ENCODE assay signal across 11 cellular contexts in the genomic region with DNA sequence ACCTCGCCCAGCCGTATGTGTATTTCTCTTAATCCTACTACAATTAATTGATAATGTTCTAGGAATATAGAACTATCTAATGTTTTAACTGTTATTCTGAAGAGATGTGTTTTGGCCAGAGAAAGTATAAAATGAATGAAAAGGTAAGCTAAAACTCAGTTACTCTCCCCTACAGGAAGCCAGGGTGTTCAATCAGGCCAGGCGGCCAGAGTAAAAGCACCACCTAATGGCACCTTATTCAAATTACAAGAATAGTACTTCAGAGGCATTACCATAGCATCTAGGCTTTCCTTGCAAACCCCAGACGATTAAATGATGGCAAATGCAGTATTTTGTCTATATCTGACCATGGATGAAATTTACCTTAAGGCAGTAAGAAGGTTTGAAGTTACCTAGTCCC. TPM values are rescaled to one million over a fixed set of nuclear protein-coding genes. Genes with fewer than 3 reads are reported as not detected.
DNase-seq lines count a peak whose midpoint lies in the region; ATAC-seq and TF ChIP-seq lines count a peak whose summit lies in the region.
"Had no signal": no experiment of that assay in that cellular context is flagged by ENCODE, and none has a peak within 500 bp of the region (broad histone marks: within the 10 kb centered on the region; RNA-seq: fewer than 3 reads in every experiment).

No MANE protein-coding gene starts in this region.

- H3K36me3 ChIP-seq in Karpas-422 (ENCODE audit: insufficient read depth, low read length) (no peaks in the 10 kb centered on the region), mucosa of descending colon (ENCODE audit: low read depth) (no peaks in the 10 kb centered on the region), gastrocnemius medialis (no peaks in the 10 kb centered on the region)
- H3K36me3 ChIP-seq: gastroesophageal sphincter had no signal

- H3K27me3 Mint-ChIP-seq in activated CD4-positive, alpha-beta memory T cell treated with anti-CD3 and anti-CD28 coated beads, Interleukin-2, amount 10 ng/mL, durations not matched to agents 7 days and 5 days, result peaks cover 32% of the 10 kb centered on the region
- peaks cover 21% of the 10 kb centered on the region for H3K27me3 Mint-ChIP-seq in activated CD8-positive, alpha-beta memory T cell treated with anti-CD3 and anti-CD28 coated beads, Interleukin-2, amount 10 ng/mL, durations not matched to agents 7 days and 5 days
- H3K27me3 Mint-ChIP-seq: natural killer cell treated with Interleukin-12 subunit alpha and Interleukin-12 subunit beta and Interleukin-15 and Interleukin-18, amount 100 ng/mL, for 72 hours had no signal

- no peaks in the 10 kb centered on the region for H4K20me1 ChIP-seq in Karpas-422 (ENCODE audit: insufficient read depth, low read depth, low read length)

- DNase-seq in NK-92 treated with Interleukin-12 subunit alpha and Interleukin-12 subunit beta, amount 100 ng/mL, for 24 hours (lab: John Stamatoyannopoulos, UW), result peak; percentile 18
- DNase-seq in NK-92 (lab: John Stamatoyannopoulos, UW; ENCODE audit: unreplicated experiment) (no peak), Karpas-422 (peak; percentile 80), mucosa of descending colon (no peak), AG08396 (ENCODE audit: low spot score) (no peak), gastrocnemius medialis (no peak)
- DNase-seq in activated CD4-positive, alpha-beta memory T cell treated with anti-CD3 and anti-CD28 coated beads, Interleukin-2, amount 10 ng/mL, durations not matched to agents 7 days and 5 days, result peak; percentile 37
- no peak for DNase-seq in activated CD8-positive, alpha-beta memory T cell treated with anti-CD3 and anti-CD28 coated beads, Interleukin-2, amount 10 ng/mL, durations not matched to agents 7 days and 5 days

- H3K4me2 ChIP-seq in Karpas-422 (ENCODE audit: low read depth, low read length, poor library complexity, severe bottlenecking), result no peak overlapping the region

- H3K27me3 ChIP-seq in Karpas-422 (ENCODE audit: low read length), result no peaks in the 10 kb centered on the region
- no peaks in the 10 kb centered on the region for H3K27me3 ChIP-seq in gastrocnemius medialis
- H3K27me3 ChIP-seq: gastroesophageal sphincter had no signal

- TF ChIP-seq CTCF in mucosa of descending colon (IDR thresholded peaks at IDR 0.05) (no peak), gastrocnemius medialis (IDR thresholded peaks at IDR 0.05 in 4 of 5, conservative IDR thresholded peaks at IDR 0.05 in 1 of 5) (no peak)

- H3K4me3 Mint-ChIP-seq in activated CD4-positive, alpha-beta memory T cell treated with anti-CD3 and anti-CD28 coated beads, Interleukin-2, amount 10 ng/mL, durations not matched to agents 7 days and 5 days, result no peak overlapping the region
- H3K4me3 Mint-ChIP-seq in activated CD8-positive, alpha-beta memory T cell treated with anti-CD3 and anti-CD28 coated beads, Interleukin-2, amount 10 ng/mL, durations not matched to agents 7 days and 5 days, result no peak overlapping the region
- H3K4me3 Mint-ChIP-seq: natural killer cell treated with Interleukin-12 subunit alpha and Interleukin-12 subunit beta and Interleukin-15 and Interleukin-18, amount 100 ng/mL, for 72 hours; T-helper 1 cell treated with Interleukin-12 subunit alpha and Interleukin-12 subunit beta and Interleukin-4 antibody, amounts not matched to agents 30 μg/mL and 1 μg/mL, for 36 hours had no signal

- H3K9me3 ChIP-seq in Karpas-422 (ENCODE audit: low read length) (no peaks in the 10 kb centered on the region), mucosa of descending colon (no peaks in the 10 kb centered on the region), gastrocnemius medialis (no peaks in the 10 kb centered on the region)
- H3K9me3 ChIP-seq: gastroesophageal sphincter had no signal

- H3K36me3 Mint-ChIP-seq in activated CD4-positive, alpha-beta memory T cell treated with anti-CD3 and anti-CD28 coated beads, Interleukin-2, amount 10 ng/mL, durations not matched to agents 7 days and 5 days (ENCODE audit: low read depth), result no peaks in the 10 kb centered on the region
- no peaks in the 10 kb centered on the region for H3K36me3 Mint-ChIP-seq in activated CD8-positive, alpha-beta memory T cell treated with anti-CD3 and anti-CD28 coated beads, Interleukin-2, amount 10 ng/mL, durations not matched to agents 7 days and 5 days
- H3K36me3 Mint-ChIP-seq: natural killer cell treated with Interleukin-12 subunit alpha and Interleukin-12 subunit beta and Interleukin-15 and Interleukin-18, amount 100 ng/mL, for 72 hours had no signal

- ATAC-seq in mucosa of descending colon, result peak; percentile 55
- ATAC-seq in activated CD8-positive, alpha-beta memory T cell treated with anti-CD3 and anti-CD28 coated beads, Interleukin-2, amount 10 ng/mL, durations not matched to agents 7 days and 5 days, result no peak
- no peak for ATAC-seq in gastrocnemius medialis
- ATAC-seq: gastroesophageal sphincter had no signal

- H3K79me2 ChIP-seq in Karpas-422 (ENCODE audit: low read length), result no peaks in the 10 kb centered on the region

- POLR2A ChIA-PET in activated CD4-positive, alpha-beta memory T cell treated with anti-CD3 and anti-CD28 coated beads, Interleukin-2, amount 10 ng/mL, durations not matched to agents 7 days and 5 days (lab: Charles Lee), result interaction anchor here (1.1 to 1.3 kb wide), 2 partner anchors 9 to 206 kb away, joined by 3 read pairs; no protein-coding TSS in a partner anchor

- H3K27ac ChIP-seq in Karpas-422 (ENCODE audit: low read length) (no peak overlapping the region), gastrocnemius medialis (no peak overlapping the region)
- H3K27ac ChIP-seq: gastroesophageal sphincter had no signal

- no peak overlapping the region for H3K9ac ChIP-seq in Karpas-422 (ENCODE audit: low read length)

- no peak overlapping the region for H2AFZ ChIP-seq in Karpas-422 (ENCODE audit: low read length)

- CTCF ChIA-PET in activated CD4-positive, alpha-beta memory T cell treated with anti-CD3 and anti-CD28 coated beads, Interleukin-2, amount 10 ng/mL, durations not matched to agents 7 days and 5 days (lab: Charles Lee), result interaction anchor here (0.7 to 2.2 kb wide), 10 partner anchors 33 to 439 kb away, joined by 3 to 15 read pairs (median 4); a partner anchor contains a TSS
- CTCF ChIA-PET in activated CD8-positive, alpha-beta memory T cell treated with anti-CD3 and anti-CD28 coated beads, Interleukin-2, amount 10 ng/mL, durations not matched to agents 7 days and 5 days (lab: Charles Lee), result interaction anchor here (0.7 to 1.6 kb wide), 8 partner anchors 12 to 441 kb away, joined by 3 to 7 read pairs (median 4); no protein-coding TSS in a partner anchor

- H3K27ac Mint-ChIP-seq in activated CD4-positive, alpha-beta memory T cell treated with anti-CD3 and anti-CD28 coated beads, Interleukin-2, amount 10 ng/mL, durations not matched to agents 7 days and 5 days, result no peak overlapping the region
- H3K27ac Mint-ChIP-seq in activated CD8-positive, alpha-beta memory T cell treated with anti-CD3 and anti-CD28 coated beads, Interleukin-2, amount 10 ng/mL, durations not matched to agents 7 days and 5 days, result no peak overlapping the region
- H3K27ac Mint-ChIP-seq: natural killer cell treated with Interleukin-12 subunit alpha and Interleukin-12 subunit beta and Interleukin-15 and Interleukin-18, amount 100 ng/mL, for 72 hours; T-helper 1 cell treated with Interleukin-12 subunit alpha and Interleukin-12 subunit beta and Interleukin-4 antibody, amounts not matched to agents 30 μg/mL and 1 μg/mL, for 36 hours had no signal

- peaks cover 3% of the 10 kb centered on the region for H3K9me3 Mint-ChIP-seq in activated CD4-positive, alpha-beta memory T cell treated with anti-CD3 and anti-CD28 coated beads, Interleukin-2, amount 10 ng/mL, durations not matched to agents 7 days and 5 days
- H3K9me3 Mint-ChIP-seq in activated CD8-positive, alpha-beta memory T cell treated with anti-CD3 and anti-CD28 coated beads, Interleukin-2, amount 10 ng/mL, durations not matched to agents 7 days and 5 days (ENCODE audit: low read depth), result no peaks in the 10 kb centered on the region
- H3K9me3 Mint-ChIP-seq: natural killer cell treated with Interleukin-12 subunit alpha and Interleukin-12 subunit beta and Interleukin-15 and Interleukin-18, amount 100 ng/mL, for 72 hours; T-helper 1 cell treated with Interleukin-12 subunit alpha and Interleukin-12 subunit beta and Interleukin-4 antibody, amounts not matched to agents 30 μg/mL and 1 μg/mL, for 36 hours had no signal

- no peaks in the 10 kb centered on the region for H3K9me2 ChIP-seq in Karpas-422 (replicated peaks; ENCODE audit: insufficient read depth, low read length)

- in situ Hi-C loops in gastrocnemius medialis (cut with MboI; ENCODE audit: low sequenced_read_pairs in 4 of 4), result no loop called here

- H3K4me1 ChIP-seq in Karpas-422 (ENCODE audit: low read length) (peaks cover 16% of the 10 kb centered on the region), mucosa of descending colon (ENCODE audit: low read depth) (no peaks in the 10 kb centered on the region), gastrocnemius medialis (no peaks in the 10 kb centered on the region)
- H3K4me1 ChIP-seq: gastroesophageal sphincter had no signal

- no peak overlapping the region for H3K4me3 ChIP-seq in Karpas-422 (ENCODE audit: low read length)
- no peak overlapping the region for H3K4me3 ChIP-seq in mucosa of descending colon
- no peak overlapping the region for H3K4me3 ChIP-seq in gastrocnemius medialis
- H3K4me3 ChIP-seq: gastroesophageal sphincter had no signal

- peaks cover 6% of the 10 kb centered on the region for H3K4me1 Mint-ChIP-seq in activated CD4-positive, alpha-beta memory T cell treated with anti-CD3 and anti-CD28 coated beads, Interleukin-2, amount 10 ng/mL, durations not matched to agents 7 days and 5 days
- H3K4me1 Mint-ChIP-seq in activated CD8-positive, alpha-beta memory T cell treated with anti-CD3 and anti-CD28 coated beads, Interleukin-2, amount 10 ng/mL, durations not matched to agents 7 days and 5 days, result peaks cover 11% of the 10 kb centered on the region

- no peak for TF ChIP-seq POLR2A in gastrocnemius medialis (IDR thresholded peaks at IDR 0.05)

- intact Hi-C loops in mucosa of descending colon (cut with DNase I, micrococcal nuclease), result no loop called here
- intact Hi-C loops in gastrocnemius medialis (cut with DNase I; ENCODE audit: low total_unique reads), result no loop called here

RNA-seq across cellular contexts. Expression of a gene that starts 10.4 kb away (rescaled TPM):
- 156 and 183 TPM in 2 replicates for total RNA-seq in Karpas-422 (2014; rRNA removed; shearing (Covaris generic); ENCODE audit: low replicate concordance)
- 1 to 10 TPM in 1 of 2 experiments, under 1 TPM in 1; 0.65 to 1.3 TPM for total RNA-seq in activated CD4-positive, alpha-beta memory T cell treated with anti-CD3 and anti-CD28 coated beads, Interleukin-2, amount 10 ng/mL, durations not matched to agents 7 days and 5 days
- total RNA-seq in mucosa of descending colon (10 to 100 TPM in 2 of 3 donors, 1 to 10 TPM in 1; 8.0 to 19.3 (median 13.6) TPM), gastrocnemius medialis (1 to 10 TPM in 1 of 4 donors, not detected in 3; 1.0 TPM)
- 1 to 10 TPM; 1.3 to 4.3 TPM for total RNA-seq in activated CD8-positive, alpha-beta memory T cell treated with anti-CD3 and anti-CD28 coated beads, Interleukin-2, amount 10 ng/mL, durations not matched to agents 7 days and 5 days

Comparison
In these comparisons a context has a peak if more than half of its experiments do, and no peak if none do; other contexts are left out.
1. DNase-seq: peak in NK-92 treated with Interleukin-12 subunit alpha and Interleukin-12 subunit beta, amount 100 ng/mL, for 24 hours (single experiment), Karpas-422 (single experiment) and activated CD4-positive, alpha-beta memory T cell treated with anti-CD3 and anti-CD28 coated beads, Interleukin-2, amount 10 ng/mL, durations not matched to agents 7 days and 5 days (single experiment); none in NK-92 (single experiment), mucosa of descending colon (0 of 3), AG08396 (single experiment), activated CD8-positive, alpha-beta memory T cell treated with anti-CD3 and anti-CD28 coated beads, Interleukin-2, amount 10 ng/mL, durations not matched to agents 7 days and 5 days (single experiment) and gastrocnemius medialis (0 of 2).